8 cellular contexts compared by ENCODE assay signal in the genomic region with DNA sequence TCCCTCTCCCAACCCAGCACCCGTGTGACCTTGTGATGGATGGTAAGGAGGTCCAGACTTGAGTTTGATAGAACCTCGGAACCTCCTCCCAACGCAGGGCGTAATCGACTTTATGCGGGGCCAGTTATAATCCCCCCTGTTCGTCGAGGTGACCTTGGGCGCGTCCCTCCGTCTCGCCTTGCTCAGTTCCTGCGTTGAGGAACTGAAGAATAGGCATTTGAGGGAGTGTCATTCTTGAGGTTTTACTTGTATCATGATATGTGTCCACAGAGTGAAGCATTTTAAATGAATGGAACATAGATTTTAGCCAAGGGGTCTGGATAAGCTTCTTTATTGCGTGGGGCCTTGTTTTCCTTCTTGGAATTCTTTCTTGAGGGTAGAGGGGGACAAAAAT. TPM values are rescaled to one million over a fixed set of nuclear protein-coding genes. Genes with fewer than 3 reads are reported as not detected.
DNase-seq lines count a peak whose midpoint lies in the region; ATAC-seq and TF ChIP-seq lines count a peak whose summit lies in the region.

No MANE protein-coding gene starts in this region.

- H3K27ac ChIP-seq in cardiac muscle cell (peak overlapping the region; percentile 92), tibial nerve (peak overlapping the region; percentile 64 to 89 (median 82))

- peak overlapping the region; percentile 89 for H3K4me3 Mint-ChIP-seq in activated naive CD4-positive, alpha-beta T cell treated with anti-CD3 and anti-CD28 coated beads, Interleukin-2, amount 50 U/mL, for 24 hours

- H3K9me3 ChIP-seq in cardiac muscle cell (ENCODE audit: low read depth) (no peaks in the 10 kb centered on the region), tibial nerve (no peaks in the 10 kb centered on the region)

- no peaks in the 10 kb centered on the region for H3K27me3 Mint-ChIP-seq in activated naive CD4-positive, alpha-beta T cell treated with anti-CD3 and anti-CD28 coated beads, Interleukin-2, amount 50 U/mL, for 24 hours

- DNase-seq in cardiac muscle cell (ENCODE audit: low read depth in 1 of 2, low spot score in 1 of 2), result no peak
- no peak for DNase-seq in left cardiac atrium
- DNase-seq in kidney epithelial cell (ENCODE audit: low read depth), result no peak
- DNase-seq in tibial nerve (ENCODE audit: low spot score in 2 of 2), result no peak
- DNase-seq in stimulated activated CD4-positive, alpha-beta T cell treated with anti-CD3 and anti-CD28 coated beads, Interleukin-2, amount 100 ng/mL, for 24 hours, result no peak
- no peak for DNase-seq in hepatic stellate cell (ENCODE audit: low spot score)
- no peak for DNase-seq in COLO829 (ENCODE audit: low spot score)

- TF ChIP-seq CTCF in cardiac muscle cell (IDR thresholded peaks at IDR 0.05; ENCODE audit: low read depth, low read length) (no peak), kidney epithelial cell (IDR thresholded peaks at IDR 0.05; ENCODE audit: insufficient read depth, low read length, poor library complexity, severe bottlenecking) (no peak), tibial nerve (IDR thresholded peaks at IDR 0.05) (no peak)

- H3K4me3 ChIP-seq in cardiac muscle cell (peak overlapping the region; percentile 93), kidney epithelial cell (ENCODE audit: low read depth, low read length) (peak overlapping the region; percentile 88), tibial nerve (peak overlapping the region; percentile 63 to 98 (median 80))

- H3K27me3 ChIP-seq in cardiac muscle cell (no peaks in the 10 kb centered on the region), kidney epithelial cell (ENCODE audit: control insufficient read depth, insufficient read depth, low read length) (no peaks in the 10 kb centered on the region), tibial nerve (no peaks in the 10 kb centered on the region)

- intact Hi-C loops in left cardiac atrium (cut with DNase I), result no loop called here

- ATAC-seq in left cardiac atrium, result no peak

- no peak for TF ChIP-seq POLR2A in tibial nerve (IDR thresholded peaks at IDR 0.05)

- peaks cover 20% of the 10 kb centered on the region for H3K4me1 Mint-ChIP-seq in activated naive CD4-positive, alpha-beta T cell treated with anti-CD3 and anti-CD28 coated beads, Interleukin-2, amount 50 U/mL, for 24 hours

- H3K4me1 ChIP-seq in cardiac muscle cell (ENCODE audit: low read depth) (peaks cover 7% of the 10 kb centered on the region), tibial nerve (peaks cover 0 to 23% (median 12%) of the 10 kb centered on the region in 4 donors)

- H3K36me3 ChIP-seq in cardiac muscle cell (peaks cover 18% of the 10 kb centered on the region), kidney epithelial cell (ENCODE audit: control insufficient read depth, insufficient read depth, low read length) (no peaks in the 10 kb centered on the region), tibial nerve (peaks cover 0 to 37% (median 16%) of the 10 kb centered on the region in 3 donors)

- H3K36me3 Mint-ChIP-seq in activated naive CD4-positive, alpha-beta T cell treated with anti-CD3 and anti-CD28 coated beads, Interleukin-2, amount 50 U/mL, for 24 hours, result peaks cover 13% of the 10 kb centered on the region

- H3K9me3 Mint-ChIP-seq in activated naive CD4-positive, alpha-beta T cell treated with anti-CD3 and anti-CD28 coated beads, Interleukin-2, amount 50 U/mL, for 24 hours, result no peaks in the 10 kb centered on the region

- peak overlapping the region; percentile 92 for H3K27ac Mint-ChIP-seq in activated naive CD4-positive, alpha-beta T cell treated with anti-CD3 and anti-CD28 coated beads, Interleukin-2, amount 50 U/mL, for 24 hours

- TF ChIP-seq EP300 in tibial nerve (IDR thresholded peaks at IDR 0.05), result no peak

- 0% methylated on average over 11 to 14 of the region's 14 CpGs for WGBS in tibial nerve, 2 donors

RNA-seq across cellular contexts. Expression of gene TIMM17A, which starts 0.4 kb away (rescaled TPM):
- total RNA-seq in cardiac muscle cell, result 32.9 and 37.4 TPM in 2 replicates
- polyA plus RNA-seq in cardiac muscle cell, result 88.7 and 110 TPM in 2 replicates
- total RNA-seq in left cardiac atrium, result 10 to 100 TPM; 64.7 to 94.4 TPM
- total RNA-seq in kidney epithelial cell, result 41.2 and 47.2 TPM in 2 replicates
- 10 to 100 TPM; 16.2 to 31.8 (median 21.0) TPM for total RNA-seq in tibial nerve

RNA-seq across cellular contexts. Expression of gene LMOD1, which starts 9.4 kb away (rescaled TPM):
- 48.3 and 75.6 TPM in 2 replicates for total RNA-seq in cardiac muscle cell
- polyA plus RNA-seq in cardiac muscle cell, result 27.4 and 47.9 TPM in 2 replicates
- 10 to 100 TPM; 21.3 to 36.2 TPM for total RNA-seq in left cardiac atrium
- under 0.01 and 0.07 TPM in 2 replicates for total RNA-seq in kidney epithelial cell
- total RNA-seq in tibial nerve, result 100 to 1,000 TPM in 2 of 4 donors, 10 to 100 TPM in 2; 86.9 to 165 (median 107) TPM

RNA-seq across cellular contexts. Expression of gene RNPEP, which starts 26.7 kb away (rescaled TPM):
- total RNA-seq in cardiac muscle cell (56.6 and 60.4 TPM in 2 replicates), left cardiac atrium (10 to 100 TPM; 22.6 to 25.2 TPM), kidney epithelial cell (75.8 and 97.4 TPM in 2 replicates), tibial nerve (100 to 1,000 TPM; 107 to 168 (median 135) TPM)
- 52.6 and 66.0 TPM in 2 replicates for polyA plus RNA-seq in cardiac muscle cell

RNA-seq across cellular contexts. Expression of gene ELF3, which starts 54.6 kb away (rescaled TPM):
- total RNA-seq in cardiac muscle cell (27.7 and 28.7 TPM in 2 replicates), left cardiac atrium (1 to 10 TPM in 1 of 2 donors, under 1 TPM in 1; 0.59 to 8.5 TPM), kidney epithelial cell (128 and 153 TPM in 2 replicates), tibial nerve (1 to 10 TPM in 1 of 4 donors, under 1 TPM in 1, not detected in 2; under 0.01 to 1.2 TPM)
- polyA plus RNA-seq in cardiac muscle cell, result 22.6 and 35.2 TPM in 2 replicates

Comparison
In these comparisons a context has a peak if more than half of its experiments do, and no peak if none do; other contexts are left out.
1. RNA of gene LMOD1, which starts 9.4 kb away (total RNA-seq): 86.9 to 165 TPM in tibial nerve, 48.3 to 75.6 TPM in cardiac muscle cell and 21.3 to 36.2 TPM in left cardiac atrium; under 0.01 to 0.07 TPM in kidney epithelial cell; every median in the first group is over 10 times any median in the second.
2. Peak in every context shown above with its lines, with median percentiles within 50 percentile points of each other: H3K4me3 ChIP-seq.